ENCODE assay signal across 14 cellular contexts in the genomic region with DNA sequence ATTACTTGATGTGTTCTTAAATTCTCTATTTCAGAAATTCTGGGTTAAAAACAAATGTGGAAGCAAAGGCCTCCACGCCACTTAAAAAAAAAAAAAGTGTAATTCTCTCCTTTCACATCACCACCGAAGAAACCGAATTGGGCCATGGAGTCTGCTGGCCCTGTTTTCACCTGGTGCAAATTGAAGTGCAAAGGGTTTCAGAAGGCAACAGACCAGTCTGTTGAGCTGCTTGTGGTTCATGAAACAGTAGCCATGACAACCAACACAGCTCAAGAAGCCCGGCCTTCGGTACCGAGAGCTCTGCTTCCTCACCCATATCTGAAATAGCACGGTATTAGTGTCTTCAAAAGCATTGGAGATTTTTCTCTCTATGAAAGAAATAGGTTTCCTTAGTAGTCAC.
DNase-seq lines count a peak whose midpoint lies in the region; ATAC-seq lines count a peak whose summit lies in the region.
"Had no signal": no experiment of that assay in that cellular context is flagged by ENCODE, and none has a peak within 500 bp of the region (broad histone marks: within the 10 kb centered on the region; RNA-seq: fewer than 3 reads in every experiment).

No MANE protein-coding gene starts in this region.

- intact Hi-C loops in activated CD4-positive, alpha-beta memory T cell treated with anti-CD3 and anti-CD28 coated beads for 36 hours (cut with micrococcal nuclease), result no loop called here
- intact Hi-C loops in activated CD4-positive, alpha-beta T cell treated with anti-CD3 and anti-CD28 coated beads, Interleukin-2, amount 10 ng/mL, durations not matched to agents 24 days and 14 days (cut with micrococcal nuclease), result no loop called here

- POLR2A ChIA-PET in activated CD4-positive, alpha-beta memory T cell treated with anti-CD3 and anti-CD28 coated beads for 36 hours (lab: Charles Lee), result no interaction called here

- H3K27me3 Mint-ChIP-seq in activated CD4-positive, alpha-beta memory T cell treated with anti-CD3 and anti-CD28 coated beads for 36 hours, result no peaks in the 10 kb centered on the region
- no peaks in the 10 kb centered on the region for H3K27me3 Mint-ChIP-seq in activated CD4-positive, alpha-beta T cell treated with anti-CD3 and anti-CD28 coated beads, Interleukin-2, amount 10 ng/mL, durations not matched to agents 24 days and 14 days
- H3K27me3 Mint-ChIP-seq: activated CD8-positive, alpha-beta T cell treated with anti-CD3 and anti-CD28 coated beads for 36 hours; activated naive CD4-positive, alpha-beta T cell treated with anti-CD3 and anti-CD28 coated beads, Interleukin-2, amount 10 ng/mL, durations not matched to agents 7 days and 5 days had no signal

- peaks cover 27% of the 10 kb centered on the region for H3K36me3 Mint-ChIP-seq in activated CD4-positive, alpha-beta memory T cell treated with anti-CD3 and anti-CD28 coated beads for 36 hours
- peaks cover 24% of the 10 kb centered on the region for H3K36me3 Mint-ChIP-seq in activated CD4-positive, alpha-beta T cell treated with anti-CD3 and anti-CD28 coated beads, Interleukin-2, amount 10 ng/mL, durations not matched to agents 24 days and 14 days (ENCODE audit: low read depth)

- ATAC-seq in GM21619 (IDR thresholded peaks at IDR 0.05; ENCODE audit: unreplicated experiment), result peak; percentile 53
- ATAC-seq in HG03354 (IDR thresholded peaks at IDR 0.05; ENCODE audit: poor library complexity, severe bottlenecking, unreplicated experiment), result peak; percentile 65
- ATAC-seq: activated CD8-positive, alpha-beta T cell treated with anti-CD3 and anti-CD28 coated beads for 36 hours had no signal

- H3K27ac Mint-ChIP-seq in activated CD4-positive, alpha-beta memory T cell treated with anti-CD3 and anti-CD28 coated beads for 36 hours, result no peak overlapping the region
- no peak overlapping the region for H3K27ac Mint-ChIP-seq in activated CD4-positive, alpha-beta T cell treated with anti-CD3 and anti-CD28 coated beads, Interleukin-2, amount 10 ng/mL, durations not matched to agents 24 days and 14 days
- H3K27ac Mint-ChIP-seq: activated CD8-positive, alpha-beta T cell treated with anti-CD3 and anti-CD28 coated beads for 36 hours; activated naive CD4-positive, alpha-beta T cell treated with anti-CD3 and anti-CD28 coated beads, Interleukin-2, amount 10 ng/mL, durations not matched to agents 7 days and 5 days had no signal

- peak; percentile 9 for DNase-seq in DMS53 (lab: John Stamatoyannopoulos, UW)
- DNase-seq in DMS53 treated with DMSO at 0.1 percent for 48 hours (lab: John Stamatoyannopoulos, UW; ENCODE audit: unreplicated experiment), result no peak
- DNase-seq in midbrain (lab: John Stamatoyannopoulos, UW), result peak; percentile 28
- no peak for DNase-seq in activated CD4-positive, alpha-beta memory T cell treated with anti-CD3 and anti-CD28 coated beads for 36 hours
- DNase-seq in activated CD4-positive, alpha-beta T cell treated with anti-CD3 and anti-CD28 coated beads, Interleukin-2, amount 10 ng/mL, durations not matched to agents 24 days and 14 days, result no peak
- no peak for DNase-seq in islet precursor cell
- DNase-seq: activated CD8-positive, alpha-beta T cell treated with anti-CD3 and anti-CD28 coated beads for 36 hours; activated naive CD4-positive, alpha-beta T cell treated with anti-CD3 and anti-CD28 coated beads, Interleukin-2, amount 10 ng/mL, durations not matched to agents 7 days and 5 days; cerebellar nuclear complex; stimulated activated CD4-positive, alpha-beta T cell treated with anti-CD3 and anti-CD28 coated beads, Interleukin-12 subunit alpha, Interleukin-12 subunit beta, amount 100 ng/mL, for 4 hours; T-helper 1 cell had no signal

- H3K4me3 Mint-ChIP-seq in activated CD4-positive, alpha-beta memory T cell treated with anti-CD3 and anti-CD28 coated beads for 36 hours, result no peak overlapping the region
- no peak overlapping the region for H3K4me3 Mint-ChIP-seq in activated CD4-positive, alpha-beta T cell treated with anti-CD3 and anti-CD28 coated beads, Interleukin-2, amount 10 ng/mL, durations not matched to agents 24 days and 14 days
- H3K4me3 Mint-ChIP-seq: activated CD8-positive, alpha-beta T cell treated with anti-CD3 and anti-CD28 coated beads for 36 hours; activated naive CD4-positive, alpha-beta T cell treated with anti-CD3 and anti-CD28 coated beads, Interleukin-2, amount 10 ng/mL, durations not matched to agents 7 days and 5 days; neural crest cell had no signal

- H3K9me3 Mint-ChIP-seq in activated CD4-positive, alpha-beta memory T cell treated with anti-CD3 and anti-CD28 coated beads for 36 hours, result no peaks in the 10 kb centered on the region
- H3K9me3 Mint-ChIP-seq in activated CD4-positive, alpha-beta T cell treated with anti-CD3 and anti-CD28 coated beads, Interleukin-2, amount 10 ng/mL, durations not matched to agents 24 days and 14 days, result no peaks in the 10 kb centered on the region
- H3K9me3 Mint-ChIP-seq: activated CD8-positive, alpha-beta T cell treated with anti-CD3 and anti-CD28 coated beads for 36 hours; activated naive CD4-positive, alpha-beta T cell treated with anti-CD3 and anti-CD28 coated beads, Interleukin-2, amount 10 ng/mL, durations not matched to agents 7 days and 5 days; neural crest cell had no signal

- H3K4me1 Mint-ChIP-seq in activated CD4-positive, alpha-beta memory T cell treated with anti-CD3 and anti-CD28 coated beads for 36 hours (ENCODE audit: low read depth), result peaks cover 10% of the 10 kb centered on the region
- peaks cover 7% of the 10 kb centered on the region for H3K4me1 Mint-ChIP-seq in activated CD4-positive, alpha-beta T cell treated with anti-CD3 and anti-CD28 coated beads, Interleukin-2, amount 10 ng/mL, durations not matched to agents 24 days and 14 days
- H3K4me1 Mint-ChIP-seq: activated naive CD4-positive, alpha-beta T cell treated with anti-CD3 and anti-CD28 coated beads, Interleukin-2, amount 10 ng/mL, durations not matched to agents 7 days and 5 days had no signal

- CTCF ChIA-PET in activated CD4-positive, alpha-beta memory T cell treated with anti-CD3 and anti-CD28 coated beads for 36 hours (lab: Charles Lee), result interaction anchor here (0.6 to 2.2 kb wide), 2 partner anchors 15 to 431 kb away, joined by 3 to 8 read pairs; no protein-coding TSS in a partner anchor

Comparison
In these comparisons a context has a peak if more than half of its experiments do, and no peak if none do; other contexts are left out.
1. DNase-seq: peak in DMS53 (single experiment) and midbrain (single experiment); none in DMS53 treated with DMSO at 0.1 percent for 48 hours (single experiment), activated CD4-positive, alpha-beta memory T cell treated with anti-CD3 and anti-CD28 coated beads for 36 hours (single experiment), activated CD4-positive, alpha-beta T cell treated with anti-CD3 and anti-CD28 coated beads, Interleukin-2, amount 10 ng/mL, durations not matched to agents 24 days and 14 days (single experiment) and islet precursor cell (single experiment).